ENCODE assay signal across 1 cellular context in genomic region chr22:41367039-41367679, GRCh38.
A peak's percentile ranks its signal among the peaks of the same experiment; 100 is the strongest.
TF ChIP-seq lines count a peak whose summit lies in the region.

No MANE protein-coding gene starts in this region.

TF ChIP-seq in HepG2, 621 proteins besides CTCF, POLR2A, EP300 and RAD21 (continued from another document and continues in another):
- TF ChIP-seq ZNF362 (CRISPR knock-in tag; IDR thresholded peaks at IDR 0.05; ENCODE audit: borderline replicate concordance) (0 out of 2 replicates have a peak, but pooled peaks have one; percentile 14), ZNF138 (CRISPR knock-in tag; IDR thresholded peaks at IDR 0.05; ENCODE audit: low read depth) (0 out of 2 replicates have a peak, but pooled peaks have one; percentile 34), MTA1 (CRISPR knock-in tag; IDR thresholded peaks at IDR 0.05; ENCODE audit: borderline replicate concordance) (peak; percentile 49; the same call in 1 of the 2 replicates), TGIF2 (CRISPR knock-in tag; IDR thresholded peaks at IDR 0.05) (peak; percentile 84; the same call in 1 of the 2 replicates), ZNF333 (CRISPR knock-in tag; IDR thresholded peaks at IDR 0.05; ENCODE audit: borderline replicate concordance) (no peak), MIER2 (CRISPR knock-in tag; IDR thresholded peaks at IDR 0.05) (no peak), LCORL (IDR thresholded peaks at IDR 0.05) (peak; percentile 67; the same call in 1 of the 2 replicates), LCORL (CRISPR knock-in tag; IDR thresholded peaks at IDR 0.05) (peak; percentile 81), ZNF850 (CRISPR knock-in tag; conservative IDR thresholded peaks at IDR 0.05) (no peak), ZNF639 (CRISPR knock-in tag; conservative IDR thresholded peaks at IDR 0.05) (no peak; the same call in 1 of the 2 replicates), THRA (CRISPR knock-in tag; IDR thresholded peaks at IDR 0.05; ENCODE audit: borderline replicate concordance) (0 out of 2 replicates have a peak, but pooled peaks have one; percentile 22), ATAD3A (CRISPR knock-in tag; IDR thresholded peaks at IDR 0.05) (no peak), HNF4G (IDR thresholded peaks at IDR 0.05; ENCODE audit: borderline replicate concordance, low read depth, low read length) (no peak), HNF4G (CRISPR knock-in tag; IDR thresholded peaks at IDR 0.05; ENCODE audit: borderline replicate concordance, low read depth) (no peak), ZNF816 (CRISPR knock-in tag; IDR thresholded peaks at IDR 0.05; ENCODE audit: borderline replicate concordance) (no peak), SCMH1 (CRISPR knock-in tag; IDR thresholded peaks at IDR 0.05; ENCODE audit: borderline replicate concordance) (no peak), ELF4 (CRISPR knock-in tag; IDR thresholded peaks at IDR 0.05; ENCODE audit: borderline replicate concordance) (no peak), ZNF703 (CRISPR knock-in tag; IDR thresholded peaks at IDR 0.05; ENCODE audit: borderline replicate concordance) (no peak), ZBTB37 (CRISPR knock-in tag; IDR thresholded peaks at IDR 0.05) (no peak), SOX6 (IDR thresholded peaks at IDR 0.05) (no peak), SOX6 (CRISPR knock-in tag; IDR thresholded peaks at IDR 0.05) (peak; percentile 43; the same call in 1 of the 2 replicates), ZSCAN5A (CRISPR knock-in tag; IDR thresholded peaks at IDR 0.05; ENCODE audit: borderline replicate concordance) (no peak), ARID5B (CRISPR knock-in tag; IDR thresholded peaks at IDR 0.05) (0 out of 2 replicates have a peak, but pooled peaks have one; percentile 34), NCOR1 (IDR thresholded peaks at IDR 0.05; ENCODE audit: borderline replicate concordance, low read length) (peak; percentile 41; the same call in 1 of the 2 replicates), TAF1 (CRISPR knock-in tag; IDR thresholded peaks at IDR 0.05) (peak; percentile 30; the same call in 1 of the 2 replicates), ZNF879 (CRISPR knock-in tag; IDR thresholded peaks at IDR 0.05) (no peak), GLI4 (CRISPR knock-in tag; IDR thresholded peaks at IDR 0.05; ENCODE audit: borderline replicate concordance) (no peak), NFAT5 (CRISPR knock-in tag; IDR thresholded peaks at IDR 0.05) (no peak), PBX3 (CRISPR knock-in tag; IDR thresholded peaks at IDR 0.05; ENCODE audit: borderline replicate concordance) (no peak), NR2C2 (CRISPR knock-in tag; IDR thresholded peaks at IDR 0.05; ENCODE audit: borderline replicate concordance) (0 out of 2 replicates have a peak, but pooled peaks have one; percentile 24), ZNF414 (CRISPR knock-in tag; IDR thresholded peaks at IDR 0.05) (no peak), HCFC1 (IDR thresholded peaks at IDR 0.05; ENCODE audit: low read depth, low read length) (no peak), KAT2B (IDR thresholded peaks at IDR 0.05; ENCODE audit: borderline replicate concordance, low read depth, low read length) (no peak), ZSCAN9 (CRISPR knock-in tag; IDR thresholded peaks at IDR 0.05; ENCODE audit: borderline replicate concordance) (0 out of 2 replicates have a peak, but pooled peaks have one; percentile 45), CERS6 (CRISPR knock-in tag; IDR thresholded peaks at IDR 0.05) (no peak), CCAR2 (optimal IDR thresholded peaks at IDR 0.05; ENCODE audit: low read depth, low read length) (no peak), HNRNPLL (IDR thresholded peaks at IDR 0.05; ENCODE audit: low read depth, low read length, poor library complexity, severe bottlenecking) (peak; percentile 23), ZNF619 (CRISPR knock-in tag; IDR thresholded peaks at IDR 0.05) (no peak), ZKSCAN1 (IDR thresholded peaks at IDR 0.05; ENCODE audit: low read length) (no peak), ZNF607 (CRISPR knock-in tag; IDR thresholded peaks at IDR 0.05; ENCODE audit: borderline replicate concordance) (peak; percentile 52; the same call in 1 of the 2 replicates), STAG1 (CRISPR knock-in tag; IDR thresholded peaks at IDR 0.05) (peak; percentile 42), TBX2 (CRISPR knock-in tag; IDR thresholded peaks at IDR 0.05; ENCODE audit: borderline replicate concordance) (peak; percentile 84)
